1 cellular context compared by ENCODE assay signal in the genomic region with DNA sequence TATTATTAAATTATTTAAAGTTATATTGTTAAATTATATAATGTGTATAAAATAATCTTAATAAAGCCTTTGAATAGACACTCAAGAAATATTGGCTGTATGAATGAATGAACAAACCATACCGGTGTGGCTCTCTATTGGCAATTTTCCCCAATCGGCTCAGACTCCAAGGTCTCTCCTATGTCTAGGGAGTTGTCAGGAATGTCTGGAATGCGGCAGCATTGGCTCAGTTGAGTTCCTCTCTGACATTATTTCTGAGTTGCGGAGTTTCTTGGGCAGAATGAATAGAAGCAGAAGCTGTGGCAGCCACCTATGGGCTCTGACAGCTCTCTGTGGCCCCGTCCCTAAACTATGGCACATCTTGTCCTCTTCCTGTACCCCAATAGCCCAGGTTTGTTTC.
TF ChIP-seq lines count a peak whose summit lies in the region.

No MANE protein-coding gene starts in this region.

TF ChIP-seq in SK-N-SH treated with all-trans-retinoic acid at 6 μM for 48 hours, 23 proteins besides CTCF, POLR2A, EP300 and RAD21 (continued from another document):
- TF ChIP-seq, protein P1, sequence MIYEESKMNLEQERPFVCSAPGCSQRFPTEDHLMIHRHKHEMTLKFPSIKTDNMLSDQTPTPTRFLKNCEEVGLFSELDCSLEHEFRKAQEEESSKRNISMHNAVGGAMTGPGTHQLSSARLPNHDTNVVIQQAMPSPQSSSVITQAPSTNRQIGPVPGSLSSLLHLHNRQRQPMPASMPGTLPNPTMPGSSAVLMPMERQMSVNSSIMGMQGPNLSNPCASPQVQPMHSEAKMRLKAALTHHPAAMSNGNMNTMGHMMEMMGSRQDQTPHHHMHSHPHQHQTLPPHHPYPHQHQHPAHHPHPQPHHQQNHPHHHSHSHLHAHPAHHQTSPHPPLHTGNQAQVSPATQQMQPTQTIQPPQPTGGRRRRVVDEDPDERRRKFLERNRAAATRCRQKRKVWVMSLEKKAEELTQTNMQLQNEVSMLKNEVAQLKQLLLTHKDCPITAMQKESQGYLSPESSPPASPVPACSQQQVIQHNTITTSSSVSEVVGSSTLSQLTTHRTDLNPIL (CRISPR knock-in tag; IDR thresholded peaks at IDR 0.05; ENCODE audit: low read depth): no peak
- TF ChIP-seq GLIS3 (CRISPR knock-in tag; IDR thresholded peaks at IDR 0.05) (no peak), TCF4 (CRISPR knock-in tag; IDR thresholded peaks at IDR 0.05; ENCODE audit: borderline replicate concordance) (no peak), TOX (CRISPR knock-in tag; IDR thresholded peaks at IDR 0.05; ENCODE audit: borderline replicate concordance) (no peak)
